13 cellular contexts compared by ENCODE assay signal in genomic region chr7:155998328-155998691, GRCh38.
A peak's percentile ranks its signal among the peaks of the same experiment; 100 is the strongest.
DNase-seq lines count a peak whose midpoint lies in the region; ATAC-seq and TF ChIP-seq lines count a peak whose summit lies in the region.
"Had no signal": no experiment of that assay in that cellular context is flagged by ENCODE, and none has a peak within 500 bp of the region (broad histone marks: within the 10 kb centered on the region; RNA-seq: fewer than 3 reads in every experiment).

No MANE protein-coding gene starts in this region.

- H3K27ac ChIP-seq in heart left ventricle = no peak overlapping the region
- H3K27ac ChIP-seq: cardiac muscle cell, WERI-Rb-1 had no signal

- H3K4me1 Mint-ChIP-seq in activated CD8-positive, alpha-beta T cell treated with anti-CD3 and anti-CD28 coated beads, Interleukin-2, amount 10 ng/mL, durations not matched to agents 7 days and 5 days (ENCODE audit: low read depth) = peaks cover 73% of the 10 kb centered on the region
- H3K4me1 Mint-ChIP-seq in stimulated activated naive CD8-positive, alpha-beta T cell treated with anti-CD3 and anti-CD28 coated beads, Interleukin-15, amount 100 ng/mL, for 72 hours = peaks cover 98% of the 10 kb centered on the region

- CTCF ChIA-PET in activated CD8-positive, alpha-beta T cell treated with anti-CD3 and anti-CD28 coated beads, Interleukin-2, amount 10 ng/mL, durations not matched to agents 7 days and 5 days (lab: Charles Lee) = interaction anchor here (0.9 to 1.1 kb wide), 2 partner anchors 10 to 33 kb away, joined by 3 to 4 read pairs; no protein-coding TSS in a partner anchor

- no peaks in the 10 kb centered on the region for H3K36me3 ChIP-seq in heart left ventricle
- H3K36me3 ChIP-seq: cardiac muscle cell, WERI-Rb-1 had no signal

- peak overlapping the region; percentile 73 for H3K4me3 Mint-ChIP-seq in activated CD8-positive, alpha-beta T cell treated with anti-CD3 and anti-CD28 coated beads, Interleukin-2, amount 10 ng/mL, durations not matched to agents 7 days and 5 days
- H3K4me3 Mint-ChIP-seq in stimulated activated naive CD8-positive, alpha-beta T cell treated with anti-CD3 and anti-CD28 coated beads, Interleukin-15, amount 100 ng/mL, for 72 hours = peak overlapping the region; percentile 73 to 82
- H3K4me3 Mint-ChIP-seq: effector memory CD8-positive, alpha-beta T cell had no signal

- no peaks in the 10 kb centered on the region for H3K36me3 Mint-ChIP-seq in activated CD8-positive, alpha-beta T cell treated with anti-CD3 and anti-CD28 coated beads, Interleukin-2, amount 10 ng/mL, durations not matched to agents 7 days and 5 days (ENCODE audit: low read depth)

- no peak overlapping the region for H3K4me3 ChIP-seq in heart left ventricle
- H3K4me3 ChIP-seq: cardiac muscle cell had no signal

- WGBS in heart left ventricle, 4 donors = 75 to 82% (median 78%) methylated on average over 20 to 23 of the region's 23 CpGs

- TF ChIP-seq CTCF in heart left ventricle (IDR thresholded peaks at IDR 0.05) = no peak

- no peak for TF ChIP-seq POLR2A in heart left ventricle (IDR thresholded peaks at IDR 0.05)

- H3K9me3 Mint-ChIP-seq in activated CD8-positive, alpha-beta T cell treated with anti-CD3 and anti-CD28 coated beads, Interleukin-2, amount 10 ng/mL, durations not matched to agents 7 days and 5 days (ENCODE audit: insufficient read depth) = no peaks in the 10 kb centered on the region
- H3K9me3 Mint-ChIP-seq in stimulated activated naive CD8-positive, alpha-beta T cell treated with anti-CD3 and anti-CD28 coated beads, Interleukin-15, amount 100 ng/mL, for 72 hours = peaks cover 0 to 5% of the 10 kb centered on the region in 2 donors
- H3K9me3 Mint-ChIP-seq: effector memory CD8-positive, alpha-beta T cell had no signal

- H3K27ac Mint-ChIP-seq in activated CD8-positive, alpha-beta T cell treated with anti-CD3 and anti-CD28 coated beads, Interleukin-2, amount 10 ng/mL, durations not matched to agents 7 days and 5 days = peak overlapping the region; percentile 89
- H3K27ac Mint-ChIP-seq in stimulated activated naive CD8-positive, alpha-beta T cell treated with anti-CD3 and anti-CD28 coated beads, Interleukin-15, amount 100 ng/mL, for 72 hours = no peak overlapping the region
- H3K27ac Mint-ChIP-seq: effector memory CD8-positive, alpha-beta T cell had no signal

- ATAC-seq in heart left ventricle = no peak
- peak; percentile 26 for ATAC-seq in activated CD8-positive, alpha-beta T cell treated with anti-CD3 and anti-CD28 coated beads, Interleukin-2, amount 10 ng/mL, durations not matched to agents 7 days and 5 days
- peak; percentile 45 for ATAC-seq in stimulated activated naive CD8-positive, alpha-beta T cell treated with anti-CD3 and anti-CD28 coated beads, Interleukin-15, amount 100 ng/mL, for 72 hours
- ATAC-seq: effector memory CD8-positive, alpha-beta T cell had no signal

- POLR2A ChIA-PET in activated CD8-positive, alpha-beta T cell treated with anti-CD3 and anti-CD28 coated beads, Interleukin-2, amount 10 ng/mL, durations not matched to agents 7 days and 5 days (lab: Charles Lee) = interaction anchor here (1.2 to 1.7 kb wide), 2 partner anchors 33 to 48 kb away, joined by 3 to 4 read pairs; no protein-coding TSS in a partner anchor

- peaks cover 0 to 16% (median 0%) of the 10 kb centered on the region in 9 donors for H3K27me3 ChIP-seq in heart left ventricle
- H3K27me3 ChIP-seq: cardiac muscle cell had no signal

- H3K27me3 Mint-ChIP-seq in activated CD8-positive, alpha-beta T cell treated with anti-CD3 and anti-CD28 coated beads, Interleukin-2, amount 10 ng/mL, durations not matched to agents 7 days and 5 days (ENCODE audit: low read depth) = peaks cover 5% of the 10 kb centered on the region
- H3K27me3 Mint-ChIP-seq in stimulated activated naive CD8-positive, alpha-beta T cell treated with anti-CD3 and anti-CD28 coated beads, Interleukin-15, amount 100 ng/mL, for 72 hours = peaks cover 25% of the 10 kb centered on the region

- intact Hi-C loops in cardiac septum (cut with DNase I) = no loop called here
- intact Hi-C loops in heart left ventricle (cut with DNase I) = no loop called here

- no peaks in the 10 kb centered on the region for H3K4me1 ChIP-seq in heart left ventricle

- no peaks in the 10 kb centered on the region for H3K9me3 ChIP-seq in heart left ventricle

- peak; percentile 67 for DNase-seq in cardiac septum (ENCODE audit: low spot score)
- no peak for DNase-seq in heart left ventricle
- peak; percentile 53 for DNase-seq in activated CD8-positive, alpha-beta T cell treated with anti-CD3 and anti-CD28 coated beads, Interleukin-2, amount 10 ng/mL, durations not matched to agents 7 days and 5 days
- peak; percentile 30 for DNase-seq in islet precursor cell
- DNase-seq in stimulated activated naive CD8-positive, alpha-beta T cell treated with anti-CD3 and anti-CD28 coated beads, Interleukin-15, amount 100 ng/mL, for 72 hours = peak in 1 of 2 donors; percentile 40
- DNase-seq in GM03348 (ENCODE audit: low spot score) = no peak
- DNase-seq in superior temporal gyrus (ENCODE audit: extremely low spot score) = no peak
- no peak for DNase-seq in SIG-M5 treated with dmso at 0.1 percent for 504 hours (lab: John Stamatoyannopoulos, UW; ENCODE audit: unreplicated experiment)
- DNase-seq: activated gamma-delta T cell; effector memory CD8-positive, alpha-beta T cell; NCI-H2029; WERI-Rb-1 had no signal

Comparison
In these comparisons a context has a peak if more than half of its experiments do, and no peak if none do; other contexts are left out.
1. DNase-seq: peak in cardiac septum (single experiment), activated CD8-positive, alpha-beta T cell treated with anti-CD3 and anti-CD28 coated beads, Interleukin-2, amount 10 ng/mL, durations not matched to agents 7 days and 5 days (single experiment) and islet precursor cell (single experiment); none in heart left ventricle (0 of 5), GM03348 (single experiment), superior temporal gyrus (single experiment) and SIG-M5 treated with dmso at 0.1 percent for 504 hours (single experiment).
2. ATAC-seq: peak in activated CD8-positive, alpha-beta T cell treated with anti-CD3 and anti-CD28 coated beads, Interleukin-2, amount 10 ng/mL, durations not matched to agents 7 days and 5 days (single experiment) and stimulated activated naive CD8-positive, alpha-beta T cell treated with anti-CD3 and anti-CD28 coated beads, Interleukin-15, amount 100 ng/mL, for 72 hours (single experiment); none in heart left ventricle (0 of 4).